20 cellular contexts compared by ENCODE assay signal in the genomic region with DNA sequence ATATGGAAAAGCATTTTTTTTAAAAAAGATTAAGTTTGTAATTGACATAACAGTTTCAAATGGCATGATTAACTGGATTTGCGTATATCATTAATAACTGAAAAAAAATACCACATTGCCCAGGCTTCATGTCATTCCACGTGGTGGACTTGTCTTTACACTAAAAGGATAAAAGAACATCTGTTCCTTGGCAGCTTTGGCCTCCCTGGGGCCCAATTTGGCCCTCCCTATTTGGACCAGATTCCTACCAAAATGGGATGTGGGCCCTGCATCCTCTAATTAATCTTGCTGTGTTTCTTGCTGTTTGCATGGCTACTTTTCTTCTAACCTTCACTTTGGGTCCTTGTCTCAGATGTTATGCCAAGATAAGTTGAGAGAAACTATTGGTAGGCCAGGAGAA. TPM values are rescaled to one million over a fixed set of nuclear protein-coding genes. Genes with fewer than 3 reads are reported as not detected.
"Had no signal": no experiment of that assay in that cellular context is flagged by ENCODE, and none has a peak within 500 bp of the region (broad histone marks: within the 10 kb centered on the region; RNA-seq: fewer than 3 reads in every experiment).

No MANE protein-coding gene starts in this region.

- H3K27ac Mint-ChIP-seq: activated B cell treated with CpG ODN at 0.5 μM for 24 hours; activated CD4-positive, alpha-beta T cell treated with anti-CD3 and anti-CD28 coated beads for 36 hours; activated naive CD8-positive, alpha-beta T cell treated with anti-CD3 and anti-CD28 coated beads, Interleukin-2, amount 10 ng/mL, durations not matched to agents 7 days and 5 days; activated T-helper 2 cell treated with anti-CD3 and anti-CD28 coated beads, Interferon-gamma antibody, Interleukin-2, Interleukin-4, amounts not matched to agents 10 μg/mL and 5 μg/mL and 100 μg/mL, durations not matched to agents 14 hours and 24 hours and 36 hours; effector memory CD8-positive, alpha-beta T cell; memory B cell; natural killer cell treated with Interleukin-12 subunit alpha and Interleukin-12 subunit beta and Interleukin-15 and Interleukin-18, amount 100 ng/mL, for 72 hours; progenitor cell of endocrine pancreas had no signal

- H3K36me3 Mint-ChIP-seq: activated naive CD8-positive, alpha-beta T cell treated with anti-CD3 and anti-CD28 coated beads, Interleukin-2, amount 10 ng/mL, durations not matched to agents 7 days and 5 days; natural killer cell treated with Interleukin-12 subunit alpha and Interleukin-12 subunit beta and Interleukin-15 and Interleukin-18, amount 100 ng/mL, for 72 hours had no signal

- H3K27me3 Mint-ChIP-seq: progenitor cell of endocrine pancreas had no signal

- H3K9me3 Mint-ChIP-seq: activated B cell treated with CpG ODN at 0.5 μM for 24 hours; activated naive CD8-positive, alpha-beta T cell treated with anti-CD3 and anti-CD28 coated beads, Interleukin-2, amount 10 ng/mL, durations not matched to agents 7 days and 5 days; activated T-helper 2 cell treated with anti-CD3 and anti-CD28 coated beads, Interferon-gamma antibody, Interleukin-2, Interleukin-4, amounts not matched to agents 10 μg/mL and 5 μg/mL and 100 μg/mL, durations not matched to agents 14 hours and 24 hours and 36 hours had no signal

- DNase-seq: activated B cell treated with CpG ODN at 0.5 μM for 24 hours; activated CD4-positive, alpha-beta T cell treated with anti-CD3 and anti-CD28 coated beads for 36 hours; activated CD4-positive, alpha-beta T cell treated with anti-CD3 and anti-CD28 coated beads, Interleukin-2, amount 50 U/mL, for 48 hours; activated CD8-positive, alpha-beta memory T cell treated with anti-CD3 and anti-CD28 coated beads, Interleukin-2, amount 50 U/mL, for 48 hours; activated naive CD4-positive, alpha-beta T cell treated with Interleukin-2 at 50 U/mL for 16 hours; activated naive CD8-positive, alpha-beta T cell treated with anti-CD3 and anti-CD28 coated beads, Interleukin-2, amount 10 ng/mL, durations not matched to agents 7 days and 5 days; activated T-cell treated with anti-CD3 and anti-CD28 coated beads, Interleukin-2, amount 50 U/mL, for 4 hours; amniotic stem cell; effector memory CD8-positive, alpha-beta T cell; gastrocnemius medialis; head of caudate nucleus; stimulated activated CD4-positive, alpha-beta T cell treated with anti-CD3 and anti-CD28 coated beads, Interleukin-4, amount 100 ng/mL, for 24 hours; stimulated activated naive CD4-positive, alpha-beta T cell treated with Interleukin-2 at 50 U/mL for 16 hours; upper lobe of left lung had no signal

- H3K4me3 Mint-ChIP-seq: activated B cell treated with CpG ODN at 0.5 μM for 24 hours; activated CD4-positive, alpha-beta T cell treated with anti-CD3 and anti-CD28 coated beads for 36 hours; activated naive CD8-positive, alpha-beta T cell treated with anti-CD3 and anti-CD28 coated beads, Interleukin-2, amount 10 ng/mL, durations not matched to agents 7 days and 5 days; activated T-cell treated with anti-CD3 and anti-CD28 coated beads, Interleukin-2, amount 50 U/mL, for 4 hours; central memory CD8-positive, alpha-beta T cell; effector memory CD8-positive, alpha-beta T cell; memory B cell; natural killer cell treated with Interleukin-12 subunit alpha and Interleukin-12 subunit beta and Interleukin-15 and Interleukin-18, amount 100 ng/mL, for 72 hours had no signal

- H3K4me1 Mint-ChIP-seq: activated B cell treated with CpG ODN at 0.5 μM for 24 hours; activated CD4-positive, alpha-beta T cell treated with anti-CD3 and anti-CD28 coated beads for 36 hours; activated naive CD8-positive, alpha-beta T cell treated with anti-CD3 and anti-CD28 coated beads, Interleukin-2, amount 10 ng/mL, durations not matched to agents 7 days and 5 days; central memory CD8-positive, alpha-beta T cell; memory B cell had no signal

RNA-seq across cellular contexts. Expression of a gene that starts 57.6 kb away (rescaled TPM):
- total RNA-seq: activated B cell treated with CpG ODN at 0.5 μM for 24 hours; activated CD4-positive, alpha-beta T cell treated with anti-CD3 and anti-CD28 coated beads for 36 hours; activated naive CD8-positive, alpha-beta T cell treated with anti-CD3 and anti-CD28 coated beads, Interleukin-2, amount 10 ng/mL, durations not matched to agents 7 days and 5 days; activated T-helper 2 cell treated with anti-CD3 and anti-CD28 coated beads, Interferon-gamma antibody, Interleukin-2, Interleukin-4, amounts not matched to agents 10 μg/mL and 5 μg/mL and 100 μg/mL, durations not matched to agents 14 hours and 24 hours and 36 hours; liver; natural killer cell treated with Interleukin-12 subunit alpha and Interleukin-12 subunit beta and Interleukin-15 and Interleukin-18, amount 100 ng/mL, for 72 hours had no signal
